ENCODE assay signal across 2 cellular contexts in genomic region chr16:68893710-68894705, GRCh38.
TF ChIP-seq lines count a peak whose summit lies in the region.

No MANE protein-coding gene starts in this region.

TF ChIP-seq in SK-N-SH, 30 proteins besides CTCF, POLR2A, EP300 and RAD21 (continued from another document):
- TF ChIP-seq REST (IDR thresholded peaks at IDR 0.05; ENCODE audit: low read depth, low read length) = peak; percentile 94

TF ChIP-seq in SK-N-SH treated with all-trans-retinoic acid at 6 μM for 48 hours, 23 proteins besides CTCF, POLR2A, EP300 and RAD21 (continued from another document):
- TF ChIP-seq PATZ1 (CRISPR knock-in tag; IDR thresholded peaks at IDR 0.05; ENCODE audit: borderline replicate concordance) (no peak), CREB5 (CRISPR knock-in tag; IDR thresholded peaks at IDR 0.05; ENCODE audit: low read depth) (no peak)
TF ChIP-seq in SK-N-SH treated with all-trans-retinoic acid at 6 μM for 48 hours: peak in this region for 0.
